Comparison of ENCODE assay signal across 1 cellular context in genomic region chr3:33936171-33936920, GRCh38.
A peak's percentile ranks its signal among the peaks of the same experiment; 100 is the strongest.
TF ChIP-seq lines count a peak whose summit lies in the region.

No MANE protein-coding gene starts in this region.

TF ChIP-seq in K562, 482 proteins besides CTCF, POLR2A, EP300 and RAD21 (continued from another document and continues in another):
- TF ChIP-seq TEAD4 (IDR thresholded peaks at IDR 0.05; ENCODE audit: low read length), result peak; percentile 88
- TF ChIP-seq TEAD4 (CRISPR knock-in tag; IDR thresholded peaks at IDR 0.05; ENCODE audit: borderline replicate concordance), result no peak
- peak; percentile 96 for TF ChIP-seq USF2 (CRISPR knock-in tag; IDR thresholded peaks at IDR 0.05)
- no peak for TF ChIP-seq ZNF830 (CRISPR knock-in tag; IDR thresholded peaks at IDR 0.05)
- 0 out of 2 replicates have a peak, but pooled peaks have one; percentile 6 for TF ChIP-seq NR2F6 (CRISPR knock-in tag; IDR thresholded peaks at IDR 0.05)
- TF ChIP-seq KDM2B (CRISPR knock-in tag; IDR thresholded peaks at IDR 0.05), result no peak
- TF ChIP-seq GATA2 (CRISPR knock-in tag; IDR thresholded peaks at IDR 0.05), result peak; percentile 87
- TF ChIP-seq ZNF408 (CRISPR knock-in tag; IDR thresholded peaks at IDR 0.05; ENCODE audit: low read depth), result no peak
- no peak for TF ChIP-seq KDM4B (IDR thresholded peaks at IDR 0.05; ENCODE audit: borderline replicate concordance in 2 of 2, low read depth in 1 of 2)
- no peak for TF ChIP-seq THRAP3 (IDR thresholded peaks at IDR 0.05; ENCODE audit: borderline replicate concordance)
- TF ChIP-seq GTF2E2 (tag; IDR thresholded peaks at IDR 0.05), result no peak
- no peak for TF ChIP-seq ZSCAN29 (IDR thresholded peaks at IDR 0.05)
- TF ChIP-seq TAL1 (IDR thresholded peaks at IDR 0.05), result peak; percentile 92
- TF ChIP-seq COPS2 (conservative IDR thresholded peaks at IDR 0.05), result no peak
- TF ChIP-seq RBM39 (optimal IDR thresholded peaks at IDR 0.05; ENCODE audit: low read depth, low read length), result no peak
- no peak for TF ChIP-seq ZNF311 (CRISPR knock-in tag; IDR thresholded peaks at IDR 0.05)
- TF ChIP-seq DACH1 (IDR thresholded peaks at IDR 0.05; ENCODE audit: partially characterized antibody), result no peak
- no peak for TF ChIP-seq ZNF324 (CRISPR knock-in tag; IDR thresholded peaks at IDR 0.05)
- 0 out of 2 replicates have a peak, but pooled peaks have one; percentile 31 for TF ChIP-seq LCOR (CRISPR knock-in tag; IDR thresholded peaks at IDR 0.05)
- TF ChIP-seq HBP1 (CRISPR knock-in tag; IDR thresholded peaks at IDR 0.05), result no peak
- TF ChIP-seq HDAC2 (IDR thresholded peaks at IDR 0.05), result peak; percentile 71; the same call in 1 of the 2 replicates
- TF ChIP-seq TRIM25 (IDR thresholded peaks at IDR 0.05; ENCODE audit: borderline replicate concordance), result no peak
- no peak for TF ChIP-seq TSC22D4 (tag; IDR thresholded peaks at IDR 0.05)
- TF ChIP-seq ZNF134 (CRISPR knock-in tag; conservative IDR thresholded peaks at IDR 0.05), result no peak
- TF ChIP-seq PCBP2 (IDR thresholded peaks at IDR 0.05; ENCODE audit: low read depth, low read length, poor library complexity, severe bottlenecking), result no peak
- TF ChIP-seq NCOA4 (IDR thresholded peaks at IDR 0.05; ENCODE audit: partially characterized antibody), result no peak
- TF ChIP-seq TCF15 (CRISPR knock-in tag; IDR thresholded peaks at IDR 0.05), result no peak
- TF ChIP-seq PHTF2 (CRISPR knock-in tag; IDR thresholded peaks at IDR 0.05), result no peak
- peak; percentile 82 for TF ChIP-seq PML (IDR thresholded peaks at IDR 0.05; ENCODE audit: low read length)
- no peak for TF ChIP-seq BACH1 (tag; IDR thresholded peaks at IDR 0.05)
- no peak for TF ChIP-seq ZNF696 (CRISPR knock-in tag; conservative IDR thresholded peaks at IDR 0.05)
- TF ChIP-seq BMI1 (IDR thresholded peaks at IDR 0.05; ENCODE audit: low read length), result no peak
- no peak for TF ChIP-seq E2F8 (IDR thresholded peaks at IDR 0.05; ENCODE audit: low read depth, partially characterized antibody)
- no peak for TF ChIP-seq BCOR (IDR thresholded peaks at IDR 0.05)
- TF ChIP-seq PBX2 (CRISPR knock-in tag; IDR thresholded peaks at IDR 0.05; ENCODE audit: low read depth), result no peak
- peak; percentile 86 for TF ChIP-seq PBX2 (tag; conservative IDR thresholded peaks at IDR 0.05; ENCODE audit: low read depth)
- TF ChIP-seq KDM5B (IDR thresholded peaks at IDR 0.05; ENCODE audit: insufficient replicate concordance, low read depth, low read length), result no peak
- TF ChIP-seq CXXC5 (CRISPR knock-in tag; IDR thresholded peaks at IDR 0.05), result peak; percentile 20; the same call in 1 of the 2 replicates
- TF ChIP-seq FOXP4 (CRISPR knock-in tag; IDR thresholded peaks at IDR 0.05; ENCODE audit: borderline replicate concordance), result no peak; the same call in 1 of the 2 replicates
- TF ChIP-seq TRIM24 (IDR thresholded peaks at IDR 0.05), result peak; percentile 56 to 61; a peak in 2 of 4 replicates
- TF ChIP-seq ILF3 (IDR thresholded peaks at IDR 0.05; ENCODE audit: borderline replicate concordance), result no peak
- peak; percentile 90 for TF ChIP-seq MECOM (CRISPR knock-in tag; IDR thresholded peaks at IDR 0.05)
- no peak for TF ChIP-seq SNIP1 (IDR thresholded peaks at IDR 0.05; ENCODE audit: low read depth)
- no peak for TF ChIP-seq ZNF280B (CRISPR knock-in tag; IDR thresholded peaks at IDR 0.05)
- no peak for TF ChIP-seq ADNP (tag; IDR thresholded peaks at IDR 0.05)
- TF ChIP-seq ZNF165 (CRISPR knock-in tag; IDR thresholded peaks at IDR 0.05; ENCODE audit: borderline replicate concordance), result no peak
- TF ChIP-seq ZNF699 (CRISPR knock-in tag; IDR thresholded peaks at IDR 0.05; ENCODE audit: insufficient replicate concordance), result no peak
- TF ChIP-seq SMARCE1 (IDR thresholded peaks at IDR 0.05), result peak; percentile 52; the same call in 1 of the 2 replicates
- no peak for TF ChIP-seq ZNF354B (CRISPR knock-in tag; IDR thresholded peaks at IDR 0.05)
- TF ChIP-seq FOXO4 (CRISPR knock-in tag; IDR thresholded peaks at IDR 0.05), result no peak
- TF ChIP-seq CBFA2T3 (IDR thresholded peaks at IDR 0.05), result peak; percentile 93
- no peak for TF ChIP-seq BRD9 (IDR thresholded peaks at IDR 0.05; ENCODE audit: low read depth, partially characterized antibody)
- peak; percentile 78; the same call in 1 of the 2 replicates for TF ChIP-seq SMARCA4 (IDR thresholded peaks at IDR 0.05)
- no peak for TF ChIP-seq PTTG1 (tag; IDR thresholded peaks at IDR 0.05; ENCODE audit: low read depth)
- TF ChIP-seq ZBTB7A (IDR thresholded peaks at IDR 0.05; ENCODE audit: borderline replicate concordance, control insufficient read depth, low read depth, low read length), result no peak
- TF ChIP-seq NCOA6 (IDR thresholded peaks at IDR 0.05), result no peak
- TF ChIP-seq ETV6 (IDR thresholded peaks at IDR 0.05; ENCODE audit: borderline replicate concordance in 1 of 2, low read depth in 2 of 2, low read length in 1 of 2), result no peak
- no peak for TF ChIP-seq ETV6 (CRISPR knock-in tag; IDR thresholded peaks at IDR 0.05; ENCODE audit: borderline replicate concordance)
